In genomic region chr11:57785072-57785471, GRCh38 we compare ENCODE assay signal across 20 cellular contexts. TPM values are rescaled to one million over a fixed set of nuclear protein-coding genes. Genes with fewer than 3 reads are reported as not detected.
A peak's percentile ranks its signal among the peaks of the same experiment; 100 is the strongest.
DNase-seq lines count a peak whose midpoint lies in the region; ATAC-seq, FAIRE-seq and TF ChIP-seq lines count a peak whose summit lies in the region.
"Had no signal": no experiment of that assay in that cellular context is flagged by ENCODE, and none has a peak within 500 bp of the region (broad histone marks: within the 10 kb centered on the region; RNA-seq: fewer than 3 reads in every experiment).

No MANE protein-coding gene starts in this region.

- H3K4me2 ChIP-seq in H9 (ENCODE audit: insufficient read depth, insufficient read length, low read length): no peak overlapping the region
- peak overlapping the region; percentile 40 for H3K4me2 ChIP-seq in OCI-LY3 (ENCODE audit: low read length)

- no peak overlapping the region for H4K91ac ChIP-seq in H9 (ENCODE audit: insufficient read length, low read depth, low read length)

- H3K27ac Mint-ChIP-seq in H9 (peak overlapping the region in 2 of 3 experiments; percentile 61; a peak in 2 of 7 replicates), progenitor cell of endocrine pancreas (peak overlapping the region; percentile 84)

- H3K4me3 Mint-ChIP-seq in H9 (no peak overlapping the region), progenitor cell of endocrine pancreas (ENCODE audit: low read depth) (no peak overlapping the region)

- no peak overlapping the region for H4K8ac ChIP-seq in H9 (replicated peaks; ENCODE audit: insufficient read length, low read depth, low read length)

- H3K27me3 Mint-ChIP-seq in H9 (ENCODE audit: low read depth) (no peaks in the 10 kb centered on the region), progenitor cell of endocrine pancreas (no peaks in the 10 kb centered on the region)

- H3K79me1 ChIP-seq in H9 (ENCODE audit: insufficient read depth, low read depth, low read length, poor library complexity, severe bottlenecking): peaks cover 9% of the 10 kb centered on the region

- H4K20me1 ChIP-seq in H9 (ENCODE audit: control insufficient read depth, insufficient read depth, insufficient read length) (no peaks in the 10 kb centered on the region), OCI-LY3 (ENCODE audit: insufficient read depth, low read length) (no peaks in the 10 kb centered on the region)

- ATAC-seq in GM19023 (IDR thresholded peaks at IDR 0.05; ENCODE audit: unreplicated experiment): no peak

- no peak overlapping the region for H3K23ac ChIP-seq in H9 (ENCODE audit: insufficient read length, low read depth, low read length)

- H3K9me3 ChIP-seq in H9 (ENCODE audit: control insufficient read depth, low read depth, low read length): no peaks in the 10 kb centered on the region
- H3K9me3 ChIP-seq in OCI-LY3 (ENCODE audit: insufficient read depth, low read length): no peaks in the 10 kb centered on the region

- no peak overlapping the region for H2BK15ac ChIP-seq in H9 (ENCODE audit: low read depth, low read length)

- no peak overlapping the region for H2AFZ ChIP-seq in H9 (ENCODE audit: low read length)
- H2AFZ ChIP-seq in OCI-LY3 (ENCODE audit: low read depth, low read length): peak overlapping the region; percentile 22; the same call in 1 of the 2 replicates

- H2BK20ac ChIP-seq in H9 (ENCODE audit: low read depth, low read length, poor library complexity, severe bottlenecking): no peak overlapping the region

- H3K4me1 Mint-ChIP-seq in H9: peaks cover 58% of the 10 kb centered on the region in 2 experiments
- peaks cover 61% of the 10 kb centered on the region for H3K4me1 Mint-ChIP-seq in progenitor cell of endocrine pancreas (ENCODE audit: low read depth)

- H2AK5ac ChIP-seq in H9 (ENCODE audit: insufficient read length, low read length): no peak overlapping the region

- H3K23me2 ChIP-seq in H9 (ENCODE audit: insufficient read length, low read depth, low read length, poor library complexity, severe bottlenecking): no peaks in the 10 kb centered on the region

- WGBS in H9 (ENCODE audit: extremely low coverage, insufficient read length, low lambda C conversion rate): no CpG with 5 or more reads among the region's 2 CpGs

- TF ChIP-seq CTCF in H9 (conservative IDR thresholded peaks at IDR 0.05) (no peak), OCI-LY3 (IDR thresholded peaks at IDR 0.05; ENCODE audit: low read depth, low read length) (no peak), progenitor cell of endocrine pancreas (IDR thresholded peaks at IDR 0.05; ENCODE audit: unreplicated experiment) (no peak)

- no peaks in the 10 kb centered on the region for H3K9me3 Mint-ChIP-seq in H9
- no peaks in the 10 kb centered on the region for H3K9me3 Mint-ChIP-seq in progenitor cell of endocrine pancreas (ENCODE audit: low read depth)

- H3K27me3 ChIP-seq in H9 (ENCODE audit: insufficient read depth, low read length) (no peaks in the 10 kb centered on the region), OCI-LY3 (ENCODE audit: low read depth, low read length) (no peaks in the 10 kb centered on the region)
- H3K27me3 ChIP-seq: brain microvascular endothelial cell had no signal

- H4K5ac ChIP-seq in H9 (ENCODE audit: insufficient read length, low read depth, low read length): no peak overlapping the region

- H3K27ac ChIP-seq in H9 (ENCODE audit: insufficient read length, low read depth, low read length) (no peak overlapping the region), OCI-LY3 (ENCODE audit: low read length) (no peak overlapping the region)
- H3K27ac ChIP-seq: brain microvascular endothelial cell had no signal

- H3K9ac ChIP-seq in H9 (ENCODE audit: extremely low read depth, insufficient read length, low read length) (no peak overlapping the region), OCI-LY3 (ENCODE audit: low read length) (no peak overlapping the region)

- H3K4me3 ChIP-seq in OCI-LY3 (ENCODE audit: low read length): no peak overlapping the region

- no peak overlapping the region for H3K4ac ChIP-seq in H9 (ENCODE audit: low read depth, low read length)

- H3K36me3 Mint-ChIP-seq in H9 (ENCODE audit: insufficient read depth in 1 of 3, low read depth in 3 of 3) (peaks cover 0 to 20% (median 12%) of the 10 kb centered on the region in 3 experiments), progenitor cell of endocrine pancreas (ENCODE audit: insufficient read depth) (peaks cover 28% of the 10 kb centered on the region)

- H2BK12ac ChIP-seq in H9 (ENCODE audit: insufficient read length, low read depth, low read length): no peak overlapping the region

- peak; percentile 33 for FAIRE-seq in GM12892 (lab: Jason Lieb, UNC)
- FAIRE-seq: frontal cortex, keratinocyte had no signal

- DNase-seq in GM12892 (ENCODE audit: insufficient read length): no peak
- DNase-seq in H9: no peak
- no peak for DNase-seq in progenitor cell of endocrine pancreas (ENCODE audit: low spot score, unreplicated experiment)
- no peak for DNase-seq in amygdala (lab: John Stamatoyannopoulos, UW)
- DNase-seq in HPDE6-E6E7 (ENCODE audit: extremely low spot score): no peak
- no peak for DNase-seq in NAMALWA (ENCODE audit: low spot score)
- DNase-seq: brain microvascular endothelial cell; effector memory CD4-positive, alpha-beta T cell; NCI-H345; retina; SHP77; stimulated activated CD4-positive, alpha-beta T cell treated with anti-CD3 and anti-CD28 coated beads, Interleukin-4, amount 100 ng/mL, for 1 hour; stimulated activated naive CD4-positive, alpha-beta T cell had no signal

- H3T11ph ChIP-seq in H9 (ENCODE audit: low read length): no peak overlapping the region

- no peak overlapping the region for H2BK5ac ChIP-seq in H9 (ENCODE audit: insufficient read length, low read length)

- H3K4me1 ChIP-seq in H9 (ENCODE audit: insufficient read depth, low read length) (peaks cover 11% of the 10 kb centered on the region), OCI-LY3 (ENCODE audit: low read length) (peaks cover 22% of the 10 kb centered on the region)

- peaks cover 37% of the 10 kb centered on the region; the same call in 1 of the 2 replicates for H3K79me2 ChIP-seq in H9 (ENCODE audit: insufficient read depth, low read length)
- H3K79me2 ChIP-seq in OCI-LY3 (ENCODE audit: low read length): no peaks in the 10 kb centered on the region

- H3K18ac ChIP-seq in H9 (ENCODE audit: insufficient read length, low read depth, low read length): no peak overlapping the region

- no peak overlapping the region for H2BK120ac ChIP-seq in H9 (ENCODE audit: low read depth, low read length, poor library complexity, severe bottlenecking)

- H3K14ac ChIP-seq in H9 (ENCODE audit: insufficient read depth, low read length): no peak overlapping the region

- no peaks in the 10 kb centered on the region for H3K36me3 ChIP-seq in OCI-LY3 (replicated peaks; ENCODE audit: low read depth, low read length)
- H3K36me3 ChIP-seq: brain microvascular endothelial cell had no signal

- no peak for TF ChIP-seq POLR2A in GM12892 (IDR thresholded peaks at IDR 0.05; ENCODE audit: low read depth, low read length)

- H3K56ac ChIP-seq in H9 (ENCODE audit: insufficient read length, low read depth, low read length): no peak overlapping the region

RNA-seq across cellular contexts. Expression of gene CTNND1, which starts 23.5 kb away (rescaled TPM):
- polyA plus RNA-seq in GM12892 (2012; ENCODE audit: missing spikeins): 17.7 TPM
- total RNA-seq in H9 (2021) (164 and 166 TPM in 2 replicates), progenitor cell of endocrine pancreas (346 and 367 TPM in 2 replicates)

RNA-seq across cellular contexts. Expression of gene BTBD18, which starts 33.5 kb away (rescaled TPM):
- polyA plus RNA-seq in GM12892 (2012; ENCODE audit: missing spikeins): 1.0 TPM
- total RNA-seq in H9 (2021) (not detected in 2 replicates), progenitor cell of endocrine pancreas (not detected in 2 replicates)
- total RNA-seq: Daoy, frontal cortex, myocyte had no signal
- polyA plus RNA-seq: BJ, keratinocyte had no signal

RNA-seq across cellular contexts. Expression of gene SELENOH, which starts 43.8 kb away (rescaled TPM):
- polyA plus RNA-seq in GM12892 (2012; ENCODE audit: missing spikeins): 135 TPM
- total RNA-seq in H9 (2021): 251 and 271 TPM in 2 replicates
- 206 and 223 TPM in 2 replicates for total RNA-seq in progenitor cell of endocrine pancreas
